Comparison of ENCODE assay signal across 20 cellular contexts in genomic region chr4:140059159-140059558, GRCh38.
DNase-seq lines count a peak whose midpoint lies in the region; ATAC-seq and TF ChIP-seq lines count a peak whose summit lies in the region.
"Had no signal": no experiment of that assay in that cellular context is flagged by ENCODE, and none has a peak within 500 bp of the region (broad histone marks: within the 10 kb centered on the region; RNA-seq: fewer than 3 reads in every experiment).

No MANE protein-coding gene starts in this region.

- intact Hi-C loops in left colon (cut with DNase I, micrococcal nuclease) = no loop called here

- H3K9ac ChIP-seq in smooth muscle cell (ENCODE audit: low read depth) = peak overlapping the region; percentile 26

- H2AFZ ChIP-seq in smooth muscle cell (ENCODE audit: low read depth) = no peak overlapping the region

- peaks cover 27% of the 10 kb centered on the region for H3F3A ChIP-seq in smooth muscle cell (ENCODE audit: low read depth)

- H3K9me3 Mint-ChIP-seq in brain = no peaks in the 10 kb centered on the region
- H3K9me3 Mint-ChIP-seq: stimulated activated naive CD8-positive, alpha-beta T cell treated with anti-CD3 and anti-CD28 coated beads, Interleukin-15, amount 100 ng/mL, for 72 hours; WTC11 had no signal

- peak overlapping the region; percentile 89 for H3K27ac ChIP-seq in smooth muscle cell (ENCODE audit: low read depth)
- H3K27ac ChIP-seq: 22Rv1, body of pancreas, C4-2B, HL-60, spleen had no signal

- peak overlapping the region in 3 of 5 experiments; percentile 34 to 42 (median 36) for H3K27ac Mint-ChIP-seq in brain
- H3K27ac Mint-ChIP-seq: WTC11 had no signal

- H3K4me1 ChIP-seq in smooth muscle cell (ENCODE audit: low read depth) = peaks cover 43% of the 10 kb centered on the region

- peak overlapping the region; percentile 22 for H3K4me3 ChIP-seq in smooth muscle cell
- H3K4me3 ChIP-seq: body of pancreas, gastroesophageal sphincter, spleen had no signal

- H3K27me3 ChIP-seq in smooth muscle cell (ENCODE audit: low read depth) = no peaks in the 10 kb centered on the region
- H3K27me3 ChIP-seq: body of pancreas, gastroesophageal sphincter, spleen had no signal

- peaks cover 3% of the 10 kb centered on the region for H3K27me3 Mint-ChIP-seq in brain
- H3K27me3 Mint-ChIP-seq: stimulated activated naive CD8-positive, alpha-beta T cell treated with anti-CD3 and anti-CD28 coated beads, Interleukin-15, amount 100 ng/mL, for 72 hours had no signal

- H3K4me1 Mint-ChIP-seq in brain = peaks cover 47% of the 10 kb centered on the region

- no peaks in the 10 kb centered on the region for H3K9me3 ChIP-seq in smooth muscle cell (replicated peaks; ENCODE audit: low read depth)
- H3K9me3 ChIP-seq: body of pancreas, gastroesophageal sphincter, spleen had no signal

- no peaks in the 10 kb centered on the region for H3K36me3 Mint-ChIP-seq in brain
- H3K36me3 Mint-ChIP-seq: WTC11 had no signal

- TF ChIP-seq CTCF in brain (conservative IDR thresholded peaks at IDR 0.05) (no peak), smooth muscle cell (IDR thresholded peaks at IDR 0.05; ENCODE audit: borderline replicate concordance, insufficient read depth, poor library complexity, severe bottlenecking) (no peak)

- peak overlapping the region; percentile 55 for H3K4me2 ChIP-seq in smooth muscle cell

- no peaks in the 10 kb centered on the region for H3K36me3 ChIP-seq in smooth muscle cell (ENCODE audit: low read depth)
- H3K36me3 ChIP-seq: gastroesophageal sphincter, spleen had no signal

- peak; percentile 30 for DNase-seq in DMS 273 (lab: John Stamatoyannopoulos, UW; ENCODE audit: unreplicated experiment)
- DNase-seq in DMS 273 treated with DMSO at 0.1 percent for 48 hours (lab: John Stamatoyannopoulos, UW) = no peak
- no peak for DNase-seq in left colon
- DNase-seq in smooth muscle cell (lab: John Stamatoyannopoulos, UW; ENCODE audit: unreplicated experiment) = no peak
- no peak for DNase-seq in stimulated activated naive CD4-positive, alpha-beta T cell (lab: John Stamatoyannopoulos, UW)
- DNase-seq in NCI-H1694 treated with DMSO at 0.1 percent for 48 hours (lab: John Stamatoyannopoulos, UW) = no peak
- DNase-seq: effector memory CD4-positive, alpha-beta T cell; Kasumi-1; NCI-H1436; spleen; stimulated activated naive CD8-positive, alpha-beta T cell treated with anti-CD3 and anti-CD28 coated beads, Interleukin-15, amount 100 ng/mL, for 72 hours; SW 1271 had no signal

- no peaks in the 10 kb centered on the region for H4K20me1 ChIP-seq in smooth muscle cell (ENCODE audit: low read depth)

- peaks cover 84% of the 10 kb centered on the region for H3K79me2 ChIP-seq in smooth muscle cell (ENCODE audit: low read depth)

- 18% methylated on average over 1 of the region's 1 CpG for WGBS in smooth muscle cell (ENCODE audit: low lambda C conversion rate)

- no peak overlapping the region for H3K4me3 Mint-ChIP-seq in brain
- H3K4me3 Mint-ChIP-seq: stimulated activated naive CD8-positive, alpha-beta T cell treated with anti-CD3 and anti-CD28 coated beads, Interleukin-15, amount 100 ng/mL, for 72 hours; WTC11 had no signal

- ATAC-seq in left colon (peak; percentile 60), HG02970 (IDR thresholded peaks at IDR 0.05; ENCODE audit: low FRiP score, unreplicated experiment) (no peak)
- ATAC-seq: body of pancreas; gastroesophageal sphincter; stimulated activated naive CD8-positive, alpha-beta T cell treated with anti-CD3 and anti-CD28 coated beads, Interleukin-15, amount 100 ng/mL, for 72 hours; WTC11 had no signal
